Comparison of ENCODE assay signal across 28 cellular contexts in the genomic region with DNA sequence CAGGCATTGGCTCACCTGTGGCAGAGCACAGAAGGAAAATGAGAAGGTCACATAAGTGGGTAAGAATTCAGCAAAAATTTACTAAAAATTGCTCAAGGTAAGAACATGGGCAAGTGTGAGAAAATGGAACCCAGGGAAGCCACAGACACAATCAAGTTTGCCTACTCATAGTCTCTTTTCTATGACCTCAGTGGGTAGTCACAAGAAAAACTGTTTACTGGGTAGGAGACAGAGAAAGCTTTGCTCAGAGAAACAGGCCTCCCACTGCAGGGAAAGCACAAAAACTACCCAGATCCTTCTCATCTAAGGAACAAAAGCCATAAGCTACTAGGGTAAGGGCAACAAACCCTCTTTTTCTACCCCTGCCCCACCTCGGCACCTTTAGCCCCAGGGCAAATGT. TPM values are rescaled to one million over a fixed set of nuclear protein-coding genes. Genes with fewer than 3 reads are reported as not detected.
DNase-seq lines count a peak whose midpoint lies in the region; ATAC-seq and TF ChIP-seq lines count a peak whose summit lies in the region.
"Had no signal": no experiment of that assay in that cellular context is flagged by ENCODE, and none has a peak within 500 bp of the region (broad histone marks: within the 10 kb centered on the region; RNA-seq: fewer than 3 reads in every experiment).

No MANE protein-coding gene starts in this region.

- no peak overlapping the region for H4K91ac ChIP-seq in H9 (ENCODE audit: insufficient read length, low read depth, low read length)

- H4K20me1 ChIP-seq in H9 (ENCODE audit: control insufficient read depth, insufficient read depth, insufficient read length), result no peaks in the 10 kb centered on the region

- no peaks in the 10 kb centered on the region for H3K79me1 ChIP-seq in H9 (ENCODE audit: insufficient read depth, low read depth, low read length, poor library complexity, severe bottlenecking)

- no peak overlapping the region for H2BK120ac ChIP-seq in H9 (ENCODE audit: low read depth, low read length, poor library complexity, severe bottlenecking)

- H2BK20ac ChIP-seq in H9 (ENCODE audit: low read depth, low read length, poor library complexity, severe bottlenecking), result no peak overlapping the region

- H3K23me2 ChIP-seq in H9 (ENCODE audit: insufficient read length, low read depth, low read length, poor library complexity, severe bottlenecking), result no peaks in the 10 kb centered on the region

- no peak overlapping the region for H3T11ph ChIP-seq in H9 (ENCODE audit: low read length)

- TF ChIP-seq EP300 in tibial nerve (IDR thresholded peaks at IDR 0.05), result no peak

- no peaks in the 10 kb centered on the region for H3K27me3 Mint-ChIP-seq in H9 (ENCODE audit: low read depth)
- H3K27me3 Mint-ChIP-seq in activated naive CD8-positive, alpha-beta T cell treated with anti-CD3 and anti-CD28 coated beads, Interleukin-2, amount 50 U/mL, for 24 hours, result peaks cover 1% of the 10 kb centered on the region
- H3K27me3 Mint-ChIP-seq: brain; CD4-positive, alpha-beta T cell had no signal

- no peak overlapping the region for H3K4me2 ChIP-seq in H9 (ENCODE audit: insufficient read depth, insufficient read length, low read length)

- no peaks in the 10 kb centered on the region for H3K36me3 ChIP-seq in tibial nerve
- H3K36me3 ChIP-seq: HAP-1, left lung, MG63, spleen, thoracic aorta, vagina had no signal

- H2AFZ ChIP-seq in H9 (ENCODE audit: low read length), result no peak overlapping the region

- no peaks in the 10 kb centered on the region for H3K27me3 ChIP-seq in H9 (ENCODE audit: insufficient read depth, low read length)
- no peaks in the 10 kb centered on the region for H3K27me3 ChIP-seq in tibial nerve
- H3K27me3 ChIP-seq: left lung, MG63, spleen, vagina had no signal

- no peak overlapping the region for H4K5ac ChIP-seq in H9 (ENCODE audit: insufficient read length, low read depth, low read length)

- no peak overlapping the region for H3K27ac ChIP-seq in H9 (ENCODE audit: insufficient read length, low read depth, low read length)
- H3K27ac ChIP-seq in tibial nerve, result no peak overlapping the region
- H3K27ac ChIP-seq: left lung, spleen, thoracic aorta, vagina had no signal

- WGBS in H9 (ENCODE audit: extremely low coverage, insufficient read length, low lambda C conversion rate), result no CpG with 5 or more reads among the region's 1 CpG
- WGBS in tibial nerve, 2 donors, result 59 to 67% methylated on average over 1 of the region's 1 CpG

- H3K23ac ChIP-seq in H9 (ENCODE audit: insufficient read length, low read depth, low read length), result no peak overlapping the region

- H3K9me3 Mint-ChIP-seq in H9, result no peaks in the 10 kb centered on the region; a peak in 2 of 5 replicates
- no peaks in the 10 kb centered on the region for H3K9me3 Mint-ChIP-seq in activated naive CD8-positive, alpha-beta T cell treated with anti-CD3 and anti-CD28 coated beads, Interleukin-2, amount 50 U/mL, for 24 hours
- H3K9me3 Mint-ChIP-seq: activated B cell treated with CpG ODN at 0.5 μM for 24 hours; CD4-positive, alpha-beta T cell had no signal

- H3K9me3 ChIP-seq in H9 (ENCODE audit: control insufficient read depth, low read depth, low read length) (no peaks in the 10 kb centered on the region), tibial nerve (no peaks in the 10 kb centered on the region)
- H3K9me3 ChIP-seq: HAP-1, left lung, MG63, spleen, thoracic aorta, vagina had no signal

- no peak overlapping the region for H3K9ac ChIP-seq in H9 (ENCODE audit: extremely low read depth, insufficient read length, low read length)

- H2BK12ac ChIP-seq in H9 (ENCODE audit: insufficient read length, low read depth, low read length), result no peak overlapping the region

- H3K4ac ChIP-seq in H9 (ENCODE audit: low read depth, low read length), result no peak overlapping the region

- TF ChIP-seq POLR2A in tibial nerve (IDR thresholded peaks at IDR 0.05), result no peak

- no peak overlapping the region for H2AK5ac ChIP-seq in H9 (ENCODE audit: insufficient read length, low read length)

- H2BK15ac ChIP-seq in H9 (ENCODE audit: low read depth, low read length), result no peak overlapping the region

- no peak overlapping the region; the same call in 1 of the 2 replicates for H3K14ac ChIP-seq in H9 (ENCODE audit: insufficient read depth, low read length)

- H3K36me3 Mint-ChIP-seq in H9 (ENCODE audit: insufficient read depth in 1 of 3, low read depth in 3 of 3), result no peaks in the 10 kb centered on the region; a peak in 2 of 7 replicates
- H3K36me3 Mint-ChIP-seq in activated naive CD8-positive, alpha-beta T cell treated with anti-CD3 and anti-CD28 coated beads, Interleukin-2, amount 50 U/mL, for 24 hours (ENCODE audit: low read depth), result no peaks in the 10 kb centered on the region
- H3K36me3 Mint-ChIP-seq: stimulated activated naive B cell treated with anti-CD40 and anti-IgM and Interleukin-4, amounts not matched to agents 10 μg/mL and 1 μg/mL and 100 μg/mL, for 72 hours had no signal

- ATAC-seq in activated naive CD8-positive, alpha-beta T cell treated with anti-CD3 and anti-CD28 coated beads, Interleukin-2, amount 50 U/mL, for 24 hours, result peak; percentile 54
- ATAC-seq: left lung; Panc1; right cardiac atrium; stimulated activated naive B cell treated with anti-CD40 and anti-IgM and Interleukin-4, amounts not matched to agents 10 μg/mL and 1 μg/mL and 100 μg/mL, for 72 hours had no signal

- peaks cover 59 to 65% of the 10 kb centered on the region in 2 experiments for H3K4me1 Mint-ChIP-seq in H9
- H3K4me1 Mint-ChIP-seq in activated naive CD8-positive, alpha-beta T cell treated with anti-CD3 and anti-CD28 coated beads, Interleukin-2, amount 50 U/mL, for 24 hours, result peaks cover 5% of the 10 kb centered on the region
- H3K4me1 Mint-ChIP-seq: activated B cell treated with CpG ODN at 0.5 μM for 24 hours, brain had no signal

- H3K4me1 ChIP-seq in H9 (ENCODE audit: insufficient read depth, low read length) (peaks cover 4% of the 10 kb centered on the region; the same call in 1 of the 2 replicates), tibial nerve (no peaks in the 10 kb centered on the region)
- H3K4me1 ChIP-seq: HAP-1, spleen, vagina had no signal

- no peak overlapping the region for H3K4me3 ChIP-seq in tibial nerve
- H3K4me3 ChIP-seq: HAP-1, left lung, MG63, spleen, thoracic aorta, vagina had no signal

- H3K27ac Mint-ChIP-seq in H9, result peak overlapping the region; percentile 9 to 23 (median 21); a peak in 4 of 7 replicates
- no peak overlapping the region for H3K27ac Mint-ChIP-seq in activated naive CD8-positive, alpha-beta T cell treated with anti-CD3 and anti-CD28 coated beads, Interleukin-2, amount 50 U/mL, for 24 hours
- H3K27ac Mint-ChIP-seq: activated B cell treated with CpG ODN at 0.5 μM for 24 hours; brain; CD4-positive, alpha-beta T cell; stimulated activated naive B cell treated with anti-CD40 and anti-IgM and Interleukin-4, amounts not matched to agents 10 μg/mL and 1 μg/mL and 100 μg/mL, for 72 hours had no signal

- H3K79me2 ChIP-seq in H9 (ENCODE audit: insufficient read depth, low read length), result no peaks in the 10 kb centered on the region; the same call in 1 of the 2 replicates

- H3K18ac ChIP-seq in H9 (ENCODE audit: insufficient read length, low read depth, low read length), result no peak overlapping the region

- H3K56ac ChIP-seq in H9 (ENCODE audit: insufficient read length, low read depth, low read length), result no peak overlapping the region

- DNase-seq in activated CD4-positive, alpha-beta T cell treated with anti-CD3 and anti-CD28 coated beads for 48 hours, result peak; percentile 10
- DNase-seq in activated CD4-positive, alpha-beta T cell treated with anti-CD3 and anti-CD28 coated beads, Interleukin-2, amount 50 U/mL, for 1 hour, result no peak
- DNase-seq in ELF-1 (ENCODE audit: low read depth, low spot score) (peak; percentile 43), H9 (no peak), tibial nerve (ENCODE audit: low spot score in 2 of 2) (no peak), cortex of kidney (lab: John Stamatoyannopoulos, UW) (no peak), AG08396 (ENCODE audit: low spot score) (no peak)
- no peak for DNase-seq in activated naive CD8-positive, alpha-beta T cell treated with anti-CD3 and anti-CD28 coated beads, Interleukin-2, amount 50 U/mL, for 24 hours
- DNase-seq: activated B cell treated with CpG ODN at 0.5 μM for 24 hours; CD4-positive, alpha-beta T cell; KBM-7; left lung; mesenchymal stem cell; MG63; NCI-H1105 treated with DMSO at 0.1 percent for 48 hours; NCI-H2029; NCI-H526 treated with DMSO at 0.1 percent for 48 hours; right cardiac atrium; SHP77; spleen; stimulated activated CD4-positive, alpha-beta T cell treated with anti-CD3 and anti-CD28 coated beads, Interleukin-4, amount 100 ng/mL, for 4 hours; stimulated activated naive B cell treated with anti-CD40 and anti-IgM and Interleukin-4, amounts not matched to agents 10 μg/mL and 1 μg/mL and 100 μg/mL, for 72 hours; T-helper 9 cell had no signal

- TF ChIP-seq CTCF in H9 (conservative IDR thresholded peaks at IDR 0.05), result no peak
- TF ChIP-seq CTCF in tibial nerve (IDR thresholded peaks at IDR 0.05), result no peak

- H2BK5ac ChIP-seq in H9 (ENCODE audit: insufficient read length, low read length), result no peak overlapping the region

- no peak overlapping the region for H4K8ac ChIP-seq in H9 (replicated peaks; ENCODE audit: insufficient read length, low read depth, low read length)

- H3K4me3 Mint-ChIP-seq in H9, result no peak overlapping the region
- H3K4me3 Mint-ChIP-seq in activated naive CD8-positive, alpha-beta T cell treated with anti-CD3 and anti-CD28 coated beads, Interleukin-2, amount 50 U/mL, for 24 hours, result no peak overlapping the region
- H3K4me3 Mint-ChIP-seq: activated B cell treated with CpG ODN at 0.5 μM for 24 hours; brain; CD4-positive, alpha-beta T cell; stimulated activated naive B cell treated with anti-CD40 and anti-IgM and Interleukin-4, amounts not matched to agents 10 μg/mL and 1 μg/mL and 100 μg/mL, for 72 hours had no signal

RNA-seq across cellular contexts. Expression of a gene that starts 35.2 kb away (rescaled TPM):
- total RNA-seq in H9 (2021) (10.4 and 11.4 TPM in 2 replicates), tibial nerve (10 to 100 TPM in 2 of 4 donors, 1 to 10 TPM in 2; 3.6 to 11.2 (median 8.3) TPM)

Comparison
In these comparisons a context has a peak if more than half of its experiments do, and no peak if none do; other contexts are left out.
1. DNase-seq: peak in activated CD4-positive, alpha-beta T cell treated with anti-CD3 and anti-CD28 coated beads for 48 hours (single experiment) and ELF-1 (single experiment); none in activated CD4-positive, alpha-beta T cell treated with anti-CD3 and anti-CD28 coated beads, Interleukin-2, amount 50 U/mL, for 1 hour (single experiment), H9 (single experiment), activated naive CD8-positive, alpha-beta T cell treated with anti-CD3 and anti-CD28 coated beads, Interleukin-2, amount 50 U/mL, for 24 hours (single experiment), tibial nerve (0 of 2), cortex of kidney (single experiment) and AG08396 (single experiment).